ENCODE assay signal across 8 cellular contexts in genomic region chr11:35390737-35391682, GRCh38. TPM values are rescaled to one million over a fixed set of nuclear protein-coding genes. Genes with fewer than 3 reads are reported as not detected.
DNase-seq lines count a peak whose midpoint lies in the region; ATAC-seq and TF ChIP-seq lines count a peak whose summit lies in the region.

No MANE protein-coding gene starts in this region.

- peak overlapping the region; percentile 71 to 79 for H3K27ac ChIP-seq in breast epithelium

- no peaks in the 10 kb centered on the region for H3K27me3 ChIP-seq in breast epithelium

- no peaks in the 10 kb centered on the region for H3K9me3 ChIP-seq in breast epithelium

- intact Hi-C loops in breast epithelium (cut with DNase I; ENCODE audit: low total_unique reads) = no loop called here

- no peaks in the 10 kb centered on the region for H3K36me3 ChIP-seq in breast epithelium

- no peak for TF ChIP-seq CTCF in breast epithelium (IDR thresholded peaks at IDR 0.05)

- DNase-seq in activated CD8-positive, alpha-beta memory T cell treated with anti-CD3 and anti-CD28 coated beads, Interleukin-2, amount 50 U/mL, for 48 hours = peak; percentile 56
- DNase-seq in activated CD8-positive, alpha-beta memory T cell treated with anti-CD3 and anti-CD28 coated beads, Interleukin-2, amount 50 U/mL, for 4 hours = no peak
- DNase-seq in NOMO-1 treated with DMSO at 0.1 percent for 48 hours (lab: John Stamatoyannopoulos, UW; ENCODE audit: unreplicated experiment) (peak; percentile 62), breast epithelium (ENCODE audit: low spot score in 2 of 2) (peak in 1 of 2 donors; percentile 29), cortex of kidney (lab: John Stamatoyannopoulos, UW) (no peak), NCI-H82 (lab: John Stamatoyannopoulos, UW) (no peak)
- DNase-seq in stimulated activated CD4-positive, alpha-beta T cell treated with anti-CD3 and anti-CD28 coated beads, TNF-alpha, amount 100 ng/mL, for 24 hours (ENCODE audit: low read depth in 3 of 3) = peak in 2 of 3 experiments; percentile 12 to 22

- peak overlapping the region in 1 of 3 donors; percentile 51 for H3K4me3 ChIP-seq in breast epithelium

- H3K4me1 ChIP-seq in breast epithelium = peaks cover 4 to 12% of the 10 kb centered on the region in 2 donors

- peak; percentile 89 for ATAC-seq in HG02938 (IDR thresholded peaks at IDR 0.05; ENCODE audit: unreplicated experiment)

- no peak for TF ChIP-seq POLR2A in breast epithelium (IDR thresholded peaks at IDR 0.05)

RNA-seq across cellular contexts. Expression of gene SLC1A2, which starts 28.3 kb away (rescaled TPM):
- total RNA-seq in breast epithelium = 10 to 100 TPM in 2 of 3 donors, under 1 TPM in 1; 0.32 to 23.7 (median 10.5) TPM

Comparison
In these comparisons a context has a peak if more than half of its experiments do, and no peak if none do; other contexts are left out.
1. DNase-seq: peak in activated CD8-positive, alpha-beta memory T cell treated with anti-CD3 and anti-CD28 coated beads, Interleukin-2, amount 50 U/mL, for 48 hours (single experiment), NOMO-1 treated with DMSO at 0.1 percent for 48 hours (single experiment) and stimulated activated CD4-positive, alpha-beta T cell treated with anti-CD3 and anti-CD28 coated beads, TNF-alpha, amount 100 ng/mL, for 24 hours (2 of 3); none in activated CD8-positive, alpha-beta memory T cell treated with anti-CD3 and anti-CD28 coated beads, Interleukin-2, amount 50 U/mL, for 4 hours (single experiment), cortex of kidney (single experiment) and NCI-H82 (single experiment).